In the genomic region with DNA sequence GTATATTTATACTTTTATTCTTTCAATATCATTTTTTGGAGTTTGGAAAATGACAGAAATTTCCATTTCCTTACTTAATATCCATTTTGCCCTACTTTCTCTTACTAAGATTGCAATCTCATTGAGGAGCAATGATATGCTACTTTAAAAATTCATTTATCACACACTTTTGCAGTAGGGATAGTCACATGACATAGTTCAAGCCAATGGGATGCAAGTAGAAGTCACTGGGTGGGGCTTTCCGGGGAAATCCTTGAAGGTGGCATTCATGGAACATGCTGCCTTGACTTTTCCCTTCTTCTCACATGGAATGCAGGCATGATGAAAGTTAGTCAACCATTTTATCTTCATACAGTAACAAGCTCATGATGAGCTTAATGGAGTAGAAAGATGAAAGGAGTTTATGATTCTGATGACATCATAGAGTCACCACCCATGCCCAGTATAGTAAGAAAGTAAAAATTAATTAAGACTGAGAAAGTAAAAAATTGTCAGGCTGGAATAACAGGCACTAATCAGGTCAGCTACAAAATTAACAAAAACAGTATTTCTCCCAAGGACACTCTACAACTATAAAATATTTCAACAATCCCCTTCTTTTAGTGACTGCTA, we compare ENCODE assay signal across 32 cellular contexts. TPM values are rescaled to one million over a fixed set of nuclear protein-coding genes. Genes with fewer than 3 reads are reported as not detected.
"Had no signal": no experiment of that assay in that cellular context is flagged by ENCODE, and none has a peak within 500 bp of the region (broad histone marks: within the 10 kb centered on the region; RNA-seq: fewer than 3 reads in every experiment).

No MANE protein-coding gene starts in this region.

- FAIRE-seq: endometrium, endothelial cell of umbilical vein had no signal

- H3K36me3 ChIP-seq: ascending aorta, breast epithelium, cardiac muscle cell, colonic mucosa, esophagus squamous epithelium, gastroesophageal sphincter had no signal

- H3K36me3 Mint-ChIP-seq: activated naive CD4-positive, alpha-beta T cell treated with anti-CD3 and anti-CD28 coated beads, Interleukin-2, amount 10 ng/mL, durations not matched to agents 7 days and 5 days; activated naive CD8-positive, alpha-beta T cell treated with anti-CD3 and anti-CD28 coated beads, Interleukin-2, amount 10 ng/mL, durations not matched to agents 7 days and 5 days had no signal

- H3K9me3 ChIP-seq: ascending aorta, colonic mucosa, esophagus squamous epithelium had no signal

- H3K4me1 ChIP-seq: breast epithelium, colonic mucosa, esophagus squamous epithelium, gastroesophageal sphincter had no signal

- H3K27me3 Mint-ChIP-seq: activated naive CD4-positive, alpha-beta T cell treated with anti-CD3 and anti-CD28 coated beads, Interleukin-2, amount 10 ng/mL, durations not matched to agents 7 days and 5 days; brain had no signal

- H3K4me3 ChIP-seq: ascending aorta, breast epithelium, cardiac muscle cell, colonic mucosa, esophagus squamous epithelium, gastroesophageal sphincter had no signal

- H3K27ac Mint-ChIP-seq: activated CD4-positive, alpha-beta memory T cell treated with anti-CD3 and anti-CD28 coated beads for 36 hours; activated CD4-positive, alpha-beta T cell treated with anti-CD3 and anti-CD28 coated beads for 36 hours; activated CD4-positive, alpha-beta T cell treated with anti-CD3 and anti-CD28 coated beads, Interleukin-2, amount 10 ng/mL, durations not matched to agents 24 days and 14 days; activated naive CD4-positive, alpha-beta T cell treated with anti-CD3 and anti-CD28 coated beads, Interleukin-2, amount 10 ng/mL, durations not matched to agents 7 days and 5 days; activated naive CD4-positive, alpha-beta T cell treated with anti-CD3 and anti-CD28 coated beads, Interleukin-2, amount 50 U/mL, for 72 hours; activated naive CD8-positive, alpha-beta T cell treated with anti-CD3 and anti-CD28 coated beads, Interleukin-2, amount 10 ng/mL, durations not matched to agents 7 days and 5 days; activated T-cell treated with anti-CD3 and anti-CD28 coated beads, Interleukin-2, amount 50 U/mL, for 24 hours; activated T-cell treated with anti-CD3 and anti-CD28 coated beads, Interleukin-2, amount 50 U/mL, for 72 hours; T-helper 17 cell; T-helper 2 cell treated with Interferon-gamma antibody and Interleukin-4, amounts not matched to agents 5 μg/mL and 100 μg/mL, for 36 hours had no signal

- H3K27me3 ChIP-seq: ascending aorta, breast epithelium, cardiac muscle cell, colonic mucosa, gastroesophageal sphincter had no signal

- H3K4me3 Mint-ChIP-seq: activated CD4-positive, alpha-beta memory T cell treated with anti-CD3 and anti-CD28 coated beads for 36 hours; activated CD4-positive, alpha-beta T cell treated with anti-CD3 and anti-CD28 coated beads for 36 hours; activated CD4-positive, alpha-beta T cell treated with anti-CD3 and anti-CD28 coated beads, Interleukin-2, amount 10 ng/mL, durations not matched to agents 24 days and 14 days; activated naive CD4-positive, alpha-beta T cell treated with anti-CD3 and anti-CD28 coated beads, Interleukin-2, amount 10 ng/mL, durations not matched to agents 7 days and 5 days; activated naive CD8-positive, alpha-beta T cell treated with anti-CD3 and anti-CD28 coated beads, Interleukin-2, amount 10 ng/mL, durations not matched to agents 7 days and 5 days; activated T-cell treated with anti-CD3 and anti-CD28 coated beads, Interleukin-2, amount 50 U/mL, for 24 hours; activated T-cell treated with anti-CD3 and anti-CD28 coated beads, Interleukin-2, amount 50 U/mL, for 72 hours; brain; T-helper 17 cell; T-helper 2 cell treated with Interferon-gamma antibody and Interleukin-4, amounts not matched to agents 5 μg/mL and 100 μg/mL, for 36 hours had no signal

- H3K9me3 Mint-ChIP-seq: activated CD4-positive, alpha-beta T cell treated with anti-CD3 and anti-CD28 coated beads, Interleukin-2, amount 10 ng/mL, durations not matched to agents 24 days and 14 days; activated naive CD8-positive, alpha-beta T cell treated with anti-CD3 and anti-CD28 coated beads, Interleukin-2, amount 10 ng/mL, durations not matched to agents 7 days and 5 days; T-helper 2 cell treated with Interferon-gamma antibody and Interleukin-4, amounts not matched to agents 5 μg/mL and 100 μg/mL, for 36 hours had no signal

- H3K27ac ChIP-seq: ascending aorta, breast epithelium, cardiac muscle cell, colonic mucosa, epithelial cell of prostate, esophagus squamous epithelium, gastroesophageal sphincter had no signal

- DNase-seq: activated CD4-positive, alpha-beta memory T cell treated with anti-CD3 and anti-CD28 coated beads for 36 hours; activated CD4-positive, alpha-beta T cell treated with anti-CD3 and anti-CD28 coated beads for 36 hours; activated CD4-positive, alpha-beta T cell treated with anti-CD3 and anti-CD28 coated beads, Interleukin-2, amount 10 ng/mL, durations not matched to agents 24 days and 14 days; activated CD4-positive, CD25-positive, alpha-beta regulatory T cell; activated CD4-positive, CD25-positive, alpha-beta regulatory T cell treated with anti-CD3 and anti-CD28 coated beads, Interleukin-2, amount 50 U/mL, for 72 hours; activated CD8-positive, alpha-beta memory T cell treated with anti-CD3 and anti-CD28 coated beads, Interleukin-2, amount 50 U/mL, for 48 hours; activated gamma-delta T cell; activated naive CD4-positive, alpha-beta T cell; activated naive CD4-positive, alpha-beta T cell treated with anti-CD3 and anti-CD28 coated beads, Interleukin-2, amount 10 ng/mL, durations not matched to agents 7 days and 5 days; activated naive CD8-positive, alpha-beta T cell treated with anti-CD3 and anti-CD28 coated beads, Interleukin-2, amount 10 ng/mL, durations not matched to agents 7 days and 5 days; activated T-cell treated with anti-CD3 and anti-CD28 coated beads for 4 hours; activated T-cell treated with anti-CD3 and anti-CD28 coated beads, Interleukin-2, amount 50 U/mL, for 24 hours; activated T-cell treated with anti-CD3 and anti-CD28 coated beads, Interleukin-2, amount 50 U/mL, for 72 hours; central memory CD4-positive, alpha-beta T cell; cerebellar nuclear complex; colonic mucosa; effector CD8-positive, alpha-beta T cell; esophagus squamous epithelium; foreskin melanocyte; T-helper 1 cell; T-helper 17 cell; T1000 had no signal

- H3K4me1 Mint-ChIP-seq: activated CD4-positive, alpha-beta T cell treated with anti-CD3 and anti-CD28 coated beads for 36 hours; activated CD4-positive, alpha-beta T cell treated with anti-CD3 and anti-CD28 coated beads, Interleukin-2, amount 10 ng/mL, durations not matched to agents 24 days and 14 days; activated naive CD4-positive, alpha-beta T cell treated with anti-CD3 and anti-CD28 coated beads, Interleukin-2, amount 10 ng/mL, durations not matched to agents 7 days and 5 days; activated naive CD8-positive, alpha-beta T cell treated with anti-CD3 and anti-CD28 coated beads, Interleukin-2, amount 10 ng/mL, durations not matched to agents 7 days and 5 days; T-helper 17 cell had no signal

- ATAC-seq: activated CD4-positive, alpha-beta T cell treated with anti-CD3 and anti-CD28 coated beads for 36 hours; activated naive CD4-positive, alpha-beta T cell treated with anti-CD3 and anti-CD28 coated beads, Interleukin-2, amount 50 U/mL, for 72 hours; activated T-cell treated with anti-CD3 and anti-CD28 coated beads, Interleukin-2, amount 50 U/mL, for 72 hours; gastroesophageal sphincter; T-helper 17 cell had no signal

RNA-seq across cellular contexts. Expression of a gene that starts 33.4 kb away (rescaled TPM):
- total RNA-seq: activated CD4-positive, alpha-beta T cell treated with anti-CD3 and anti-CD28 coated beads, Interleukin-2, amount 10 ng/mL, durations not matched to agents 24 days and 14 days; activated naive CD8-positive, alpha-beta T cell treated with anti-CD3 and anti-CD28 coated beads, Interleukin-2, amount 10 ng/mL, durations not matched to agents 7 days and 5 days; ascending aorta; endothelial cell of umbilical vein had no signal
